ENCODE assay signal across 1 cellular context in genomic region chr1:21284206-21285137, GRCh38.
TF ChIP-seq lines count a peak whose summit lies in the region.

No MANE protein-coding gene starts in this region.

TF ChIP-seq in GM23338, 12 proteins besides CTCF, POLR2A, EP300 and RAD21 (continued from another document):
- no peak for TF ChIP-seq ETS1 (IDR thresholded peaks at IDR 0.05)
- no peak for TF ChIP-seq POLR2AphosphoS5 (IDR thresholded peaks at IDR 0.05; ENCODE audit: low read depth)
TF ChIP-seq in GM23338: peak in this region for 0.
